Comparison of ENCODE assay signal across 10 cellular contexts in the genomic region with DNA sequence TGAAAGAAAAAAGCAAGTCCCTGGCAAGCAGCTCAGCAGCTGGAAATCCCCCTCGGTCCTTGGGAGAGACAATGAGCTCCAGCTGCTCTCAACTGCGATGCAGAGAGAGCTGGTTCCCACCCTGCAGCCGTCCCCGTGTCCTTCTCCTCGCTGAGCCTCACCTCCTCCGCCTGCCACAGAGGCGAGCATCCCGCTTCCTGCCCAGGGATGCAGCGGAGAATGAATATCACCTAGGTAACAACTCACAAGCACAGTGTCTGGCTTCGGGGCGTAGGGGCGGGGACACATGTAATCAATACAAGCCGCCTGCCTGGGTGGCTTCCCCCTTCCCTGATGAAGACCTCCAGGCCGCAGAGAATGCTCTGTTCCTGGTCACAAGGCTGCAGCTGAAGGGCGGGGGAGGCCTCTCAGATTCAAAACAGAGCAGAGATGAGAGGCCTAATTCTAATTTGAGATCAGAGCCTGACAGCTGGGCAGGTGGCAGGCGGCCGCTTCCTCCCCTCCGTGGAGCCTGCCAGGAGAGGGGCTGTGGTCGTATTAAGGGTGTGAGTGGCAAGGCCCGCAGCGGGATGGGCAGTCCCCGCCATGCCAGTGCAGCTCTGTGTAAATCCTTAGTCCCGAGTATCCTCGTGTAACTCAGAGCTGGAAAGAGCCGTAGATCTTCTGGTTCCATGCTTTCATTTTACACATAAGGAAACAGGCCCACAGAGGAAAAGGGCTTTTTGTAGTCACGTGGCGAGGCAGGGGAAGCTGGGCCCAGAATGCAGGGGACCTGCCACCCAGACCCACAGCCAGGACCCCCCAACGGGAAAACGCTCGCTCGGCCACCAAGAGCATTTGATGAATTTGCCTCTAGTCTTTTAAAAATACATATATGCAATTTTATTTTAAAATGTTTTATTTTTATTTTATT. TPM values are rescaled to one million over a fixed set of nuclear protein-coding genes. Genes with fewer than 3 reads are reported as not detected.
DNase-seq lines count a peak whose midpoint lies in the region; ATAC-seq and TF ChIP-seq lines count a peak whose summit lies in the region.
"Had no signal": no experiment of that assay in that cellular context is flagged by ENCODE, and none has a peak within 500 bp of the region (broad histone marks: within the 10 kb centered on the region; RNA-seq: fewer than 3 reads in every experiment).

No MANE protein-coding gene starts in this region.

- H3K9me3 ChIP-seq in OCI-LY1 (ENCODE audit: low read length) (no peaks in the 10 kb centered on the region), heart right ventricle (no peaks in the 10 kb centered on the region)

- peak; percentile 37 for ATAC-seq in HG03159 (IDR thresholded peaks at IDR 0.05; ENCODE audit: unreplicated experiment)
- peak in 6 of 8 donors; percentile 28 to 72 (median 56) for ATAC-seq in heart right ventricle

- H3F3A ChIP-seq in OCI-LY1 (ENCODE audit: insufficient read depth, low read length), result no peaks in the 10 kb centered on the region

- 31 to 38% methylated on average over 31 of the region's 31 CpGs for WGBS in heart right ventricle, 2 donors

- H3K9me2 ChIP-seq in OCI-LY1 (ENCODE audit: low read depth, low read length), result no peaks in the 10 kb centered on the region

- H3K27ac ChIP-seq in OCI-LY1 (ENCODE audit: low read depth, low read length, poor library complexity, severe bottlenecking) (peak overlapping the region; percentile 27), heart right ventricle (peak overlapping the region in 3 of 10 donors; percentile 33 to 74 (median 69))
- H3K27ac ChIP-seq: VCaP had no signal

- H3K4me3 ChIP-seq in OCI-LY1 (ENCODE audit: low read depth, low read length, poor library complexity, severe bottlenecking) (peak overlapping the region; percentile 42), heart right ventricle (peak overlapping the region in 3 of 10 donors; percentile 1 to 15 (median 2))

- H2AFZ ChIP-seq in OCI-LY1 (ENCODE audit: low read length), result peak overlapping the region; percentile 76; the same call in 1 of the 2 replicates

- DNase-seq in activated T-cell treated with anti-CD3 and anti-CD28 coated beads, Interleukin-2, amount 50 U/mL, for 24 hours, result no peak
- no peak for DNase-seq in activated T-cell treated with anti-CD3 and anti-CD28 coated beads, Interleukin-2, amount 50 U/mL, for 1 hour
- DNase-seq in heart right ventricle (no peak), MCF 10A (ENCODE audit: unreplicated experiment) (no peak), mucosa of gallbladder (ENCODE audit: low spot score) (no peak)
- peak; percentile 31 for DNase-seq in stimulated activated naive CD4-positive, alpha-beta T cell treated with Interleukin-2 at 50 U/mL for 16 hours (lab: John Stamatoyannopoulos, UW)

- H4K20me1 ChIP-seq in OCI-LY1 (ENCODE audit: insufficient read depth, low read length), result no peaks in the 10 kb centered on the region

- peak overlapping the region; percentile 45; the same call in 1 of the 2 replicates for H3K9ac ChIP-seq in OCI-LY1 (ENCODE audit: low read length)

- CTCF ChIA-PET in MCF 10A (lab: Yijun Ruan, JAX), result interaction anchor here (0.7 to 2.2 kb wide), 3 partner anchors 10 to 167 kb away, joined by 3 to 12 read pairs (median 5); no protein-coding TSS in a partner anchor

- peaks cover 43% of the 10 kb centered on the region for H3K4me1 Mint-ChIP-seq in activated T-cell treated with anti-CD3 and anti-CD28 coated beads, Interleukin-2, amount 50 U/mL, for 24 hours (ENCODE audit: low read depth)
- peaks cover 7% of the 10 kb centered on the region for H3K4me1 Mint-ChIP-seq in MCF 10A (ENCODE audit: insufficient read depth, unreplicated experiment)

- peak overlapping the region; percentile 72 for H3K27ac Mint-ChIP-seq in activated T-cell treated with anti-CD3 and anti-CD28 coated beads, Interleukin-2, amount 50 U/mL, for 24 hours
- H3K27ac Mint-ChIP-seq in MCF 10A (ENCODE audit: low read depth, unreplicated experiment), result no peak overlapping the region

- TF ChIP-seq CTCF in OCI-LY1 (IDR thresholded peaks at IDR 0.05; ENCODE audit: low read length) (no peak), heart right ventricle (IDR thresholded peaks at IDR 0.05) (no peak), MCF 10A (IDR thresholded peaks at IDR 0.05; ENCODE audit: unreplicated experiment) (no peak)

- no peaks in the 10 kb centered on the region for H3K36me3 ChIP-seq in OCI-LY1 (ENCODE audit: insufficient read depth, low read length)
- no peaks in the 10 kb centered on the region for H3K36me3 ChIP-seq in heart right ventricle

- peaks cover 13% of the 10 kb centered on the region for H3K4me1 ChIP-seq in OCI-LY1 (ENCODE audit: insufficient read depth, low read length, severe bottlenecking)
- peaks cover 0 to 23% (median 7%) of the 10 kb centered on the region in 9 donors for H3K4me1 ChIP-seq in heart right ventricle

- POLR2A ChIA-PET in MCF 10A (lab: Yijun Ruan, JAX), result no interaction called here

- intact Hi-C loops in heart right ventricle (cut with DNase I) (no loop called here), MCF 10A (cut with micrococcal nuclease) (no loop called here)

- H3K79me2 ChIP-seq in OCI-LY1 (ENCODE audit: insufficient read depth, low read length), result no peaks in the 10 kb centered on the region

- peak overlapping the region; percentile 56 for H3K4me3 Mint-ChIP-seq in activated T-cell treated with anti-CD3 and anti-CD28 coated beads, Interleukin-2, amount 50 U/mL, for 24 hours
- no peak overlapping the region for H3K4me3 Mint-ChIP-seq in MCF 10A (ENCODE audit: unreplicated experiment)

- no peaks in the 10 kb centered on the region for H3K9me3 Mint-ChIP-seq in activated T-cell treated with anti-CD3 and anti-CD28 coated beads, Interleukin-2, amount 50 U/mL, for 24 hours
- no peaks in the 10 kb centered on the region for H3K9me3 Mint-ChIP-seq in MCF 10A (ENCODE audit: unreplicated experiment)

- H3K36me3 Mint-ChIP-seq in activated T-cell treated with anti-CD3 and anti-CD28 coated beads, Interleukin-2, amount 50 U/mL, for 24 hours (ENCODE audit: low read depth), result no peaks in the 10 kb centered on the region
- H3K36me3 Mint-ChIP-seq in MCF 10A (ENCODE audit: insufficient read depth, unreplicated experiment), result no peaks in the 10 kb centered on the region

- H3K27me3 Mint-ChIP-seq in activated T-cell treated with anti-CD3 and anti-CD28 coated beads, Interleukin-2, amount 50 U/mL, for 24 hours, result no peaks in the 10 kb centered on the region
- no peaks in the 10 kb centered on the region for H3K27me3 Mint-ChIP-seq in MCF 10A (ENCODE audit: insufficient read depth, unreplicated experiment)

- H3K27me3 ChIP-seq in OCI-LY1 (ENCODE audit: insufficient read depth, low read length) (no peaks in the 10 kb centered on the region), heart right ventricle (no peaks in the 10 kb centered on the region)

- no TSS peak for BruUV-seq in MCF 10A (replicated peaks; lab: Mats Ljungman, UMichigan)

- H3K4me2 ChIP-seq in OCI-LY1 (ENCODE audit: low read length), result peak overlapping the region; percentile 71

RNA-seq across cellular contexts. Expression of a gene that starts 24.3 kb away (rescaled TPM):
- total RNA-seq in heart right ventricle (1 to 10 TPM in 1 of 10 donors, under 1 TPM in 1, not detected in 8; 0.77 to 1.3 TPM), MCF 10A (2022) (not detected in 2 replicates), mucosa of gallbladder (1.2 TPM)
- polyA plus RNA-seq in heart right ventricle, result under 1 TPM in 1 of 2 donors, not detected in 1; 0.19 TPM
- total RNA-seq: Daoy had no signal

RNA-seq across cellular contexts. Expression of a gene that starts 29.4 kb away (rescaled TPM):
- total RNA-seq in heart right ventricle (under 1 TPM in 3 of 10 donors, not detected in 7; 0.29 to 0.53 (median 0.52) TPM), MCF 10A (2022) (not detected in 2 replicates), mucosa of gallbladder (0.63 TPM)
- 1 to 10 TPM in 1 of 2 donors, under 1 TPM in 1; 0.23 to 1.0 TPM for polyA plus RNA-seq in heart right ventricle
- total RNA-seq: Daoy had no signal
